8 cellular contexts compared by ENCODE assay signal in genomic region chr2:288002-288742, GRCh38. TPM values are rescaled to one million over a fixed set of nuclear protein-coding genes. Genes with fewer than 3 reads are reported as not detected.
DNase-seq lines count a peak whose midpoint lies in the region; ATAC-seq, FAIRE-seq and TF ChIP-seq lines count a peak whose summit lies in the region.

A gene with protein sequence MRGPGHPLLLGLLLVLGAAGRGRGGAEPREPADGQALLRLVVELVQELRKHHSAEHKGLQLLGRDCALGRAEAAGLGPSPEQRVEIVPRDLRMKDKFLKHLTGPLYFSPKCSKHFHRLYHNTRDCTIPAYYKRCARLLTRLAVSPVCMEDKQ (minus strand): TSS chr2:288091. CDS start chr2:287835, 256 bp downstream.

- no peak for TF ChIP-seq EP300 in ovary (IDR thresholded peaks at IDR 0.05)

- intact Hi-C loops in ovary (cut with DNase I), result loop anchor here in 2 of 4 donors (5.0 kb wide), 1 partner anchor 116 kb away; no protein-coding TSS in a partner anchor

- no peak for FAIRE-seq in RCC 7860 (lab: Jason Lieb, UNC)

- H3K4me1 ChIP-seq in SJCRH30 (no peaks in the 10 kb centered on the region), fibroblast of lung (ENCODE audit: control insufficient read depth, extremely low read depth, insufficient read depth, low read length) (peaks cover 3% of the 10 kb centered on the region), ovary (ENCODE audit: insufficient read depth) (peaks cover 11% of the 10 kb centered on the region), Karpas-422 (ENCODE audit: low read length) (no peaks in the 10 kb centered on the region)

- WGBS in ovary, 3 donors, result 0 to 2% (median 1%) methylated on average over 30 to 115 of the region's 115 CpGs

- no peaks in the 10 kb centered on the region for H3K9me2 ChIP-seq in Karpas-422 (replicated peaks; ENCODE audit: insufficient read depth, low read length)

- ATAC-seq in GM18870 (IDR thresholded peaks at IDR 0.05; ENCODE audit: unreplicated experiment), result no peak

- DNase-seq in ELF-1 (ENCODE audit: low read depth, low spot score) (peak; percentile 18), SJCRH30 (no peak), fibroblast of lung (ENCODE audit: low read depth in 2 of 2) (peak in 1 of 2 donors; percentile 25), ovary (peak; percentile 28 to 78 (median 64)), RCC 7860 (ENCODE audit: low spot score) (no peak), kidney tubule cell (ENCODE audit: low spot score) (no peak), Karpas-422 (no peak)

- H4K20me1 ChIP-seq in fibroblast of lung (ENCODE audit: control insufficient read depth, extremely low read depth, insufficient read depth, low read length) (no peaks in the 10 kb centered on the region), Karpas-422 (ENCODE audit: insufficient read depth, low read depth, low read length) (no peaks in the 10 kb centered on the region)

- H3K4me3 ChIP-seq in SJCRH30 (peak within 1 kb of the TSS; percentile 49), fibroblast of lung (replicated peaks in 1 of 4; ENCODE audit: control extremely low read depth in 1 of 4, insufficient read depth in 1 of 4, low read depth in 3 of 4, low read length in 4 of 4) (peak within 1 kb of the TSS in 2 of 4 experiments; percentile 5 to 38), ovary (peak within 1 kb of the TSS; percentile 62), Karpas-422 (ENCODE audit: low read length) (no peak within 1 kb of the TSS)

- H2AFZ ChIP-seq in fibroblast of lung (ENCODE audit: low read length) (no peak within 1 kb of the TSS), Karpas-422 (ENCODE audit: low read length) (no peak within 1 kb of the TSS)

- H3K27me3 ChIP-seq in SJCRH30, result no peaks in the 10 kb centered on the region
- peaks cover 6% of the 10 kb centered on the region for H3K27me3 ChIP-seq in fibroblast of lung (ENCODE audit: control insufficient read depth, insufficient read depth, low read length)
- no peaks in the 10 kb centered on the region for H3K27me3 ChIP-seq in ovary
- H3K27me3 ChIP-seq in Karpas-422 (ENCODE audit: low read length), result no peaks in the 10 kb centered on the region

- H3K79me2 ChIP-seq in fibroblast of lung (ENCODE audit: control insufficient read depth, insufficient read depth, low read length) (no peaks in the 10 kb centered on the region), Karpas-422 (ENCODE audit: low read length) (no peaks in the 10 kb centered on the region)

- H3K9ac ChIP-seq in fibroblast of lung (ENCODE audit: insufficient read depth, low read length) (no peak within 1 kb of the TSS), Karpas-422 (ENCODE audit: low read length) (no peak within 1 kb of the TSS)

- TF ChIP-seq POLR2A in ovary (IDR thresholded peaks at IDR 0.05), result no peak

- no peaks in the 10 kb centered on the region for H3K9me3 ChIP-seq in SJCRH30 (replicated peaks)
- no peaks in the 10 kb centered on the region for H3K9me3 ChIP-seq in fibroblast of lung (ENCODE audit: control insufficient read depth, insufficient read depth, low read depth, low read length)
- no peaks in the 10 kb centered on the region for H3K9me3 ChIP-seq in ovary
- no peaks in the 10 kb centered on the region for H3K9me3 ChIP-seq in Karpas-422 (ENCODE audit: low read length)

- H3K4me2 ChIP-seq in fibroblast of lung (ENCODE audit: extremely low read depth, insufficient read depth, low read length) (peak within 1 kb of the TSS; percentile 32), Karpas-422 (ENCODE audit: low read depth, low read length, poor library complexity, severe bottlenecking) (no peak within 1 kb of the TSS)

- H3K27ac ChIP-seq in SJCRH30 (no peak within 1 kb of the TSS), fibroblast of lung (ENCODE audit: insufficient read depth, low read length) (no peak within 1 kb of the TSS), ovary (peak within 1 kb of the TSS; percentile 50 to 79), Karpas-422 (ENCODE audit: low read length) (no peak within 1 kb of the TSS)

- H3K36me3 ChIP-seq in SJCRH30, result 0 out of 2 replicates have a peak, but pooled peaks cover under 1% of the 10 kb centered on the region
- no peaks in the 10 kb centered on the region for H3K36me3 ChIP-seq in fibroblast of lung (ENCODE audit: control insufficient read depth, insufficient read depth, low read length)
- H3K36me3 ChIP-seq in ovary, result no peaks in the 10 kb centered on the region
- H3K36me3 ChIP-seq in Karpas-422 (ENCODE audit: insufficient read depth, low read length), result no peaks in the 10 kb centered on the region

- TF ChIP-seq CTCF in fibroblast of lung (conservative IDR thresholded peaks at IDR 0.05 in 1 of 2, IDR thresholded peaks at IDR 0.05 in 1 of 2; ENCODE audit: low read depth in 1 of 2, low read length in 2 of 2), result no peak
- TF ChIP-seq CTCF in ovary (IDR thresholded peaks at IDR 0.05), result no peak

RNA-seq across cellular contexts. Expression of the gene that starts here (rescaled TPM):
- total RNA-seq in SJCRH30 (2014; rRNA removed; shearing (Covaris generic)), result 0.43 and 0.65 TPM in 2 replicates
- total RNA-seq in fibroblast of lung (0.17 TPM in 1 of 2 replicates, not detected in the other), ovary (100 to 1,000 TPM in 2 of 7 donors, 10 to 100 TPM in 4, 1 to 10 TPM in 1; 9.6 to 259 (median 57.1) TPM)
- polyA plus RNA-seq in fibroblast of lung (0.58 TPM in 1 of 2 replicates, not detected in the other), ovary (10 to 100 TPM; 36.9 to 57.6 TPM)
- 0.09 and 0.29 TPM in 2 replicates for polyA plus RNA-seq in fibroblast of lung (2012)
- not detected in 2 replicates for polyA minus RNA-seq in fibroblast of lung (ENCODE audit: low replicate concordance)
- not detected in 2 replicates for total RNA-seq in Karpas-422 (2014; rRNA removed; shearing (Covaris generic); ENCODE audit: low replicate concordance)

Comparison
In these comparisons a context has a peak if more than half of its experiments do, and no peak if none do; other contexts are left out.
1. RNA of the gene that starts here (polyA plus RNA-seq): 36.9 to 57.6 TPM in ovary; 0.09 to 0.58 TPM in fibroblast of lung; every median in the first group is over 10 times any median in the second.
2. DNase-seq: peak in ELF-1 (single experiment) and ovary (5 of 5); none in SJCRH30 (0 of 2), RCC 7860 (single experiment), kidney tubule cell (single experiment) and Karpas-422 (single experiment).
3. H3K27ac ChIP-seq: peak in ovary (2 of 2); none in SJCRH30 (single experiment), fibroblast of lung (single experiment) and Karpas-422 (single experiment).